In genomic region chr9:85055506-85056202, GRCh38 we compare ENCODE assay signal across 1 cellular context.
TF ChIP-seq lines count a peak whose summit lies in the region.

No MANE protein-coding gene starts in this region.

TF ChIP-seq in GM23338, 12 proteins besides CTCF, POLR2A, EP300 and RAD21 (continued from another document):
- TF ChIP-seq ETS1 (IDR thresholded peaks at IDR 0.05) (no peak), REST (IDR thresholded peaks at IDR 0.05; ENCODE audit: unreplicated experiment) (no peak), EZH2phosphoT487 (IDR thresholded peaks at IDR 0.05; ENCODE audit: unreplicated experiment) (no peak), NANOG (IDR thresholded peaks at IDR 0.05; ENCODE audit: borderline replicate concordance) (no peak), POLR2AphosphoS5 (IDR thresholded peaks at IDR 0.05; ENCODE audit: low read depth) (no peak), EZH2 (IDR thresholded peaks at IDR 0.05; ENCODE audit: low read depth, unreplicated experiment) (no peak)
